In genomic region chr21:42781981-42782722, GRCh38 we compare ENCODE assay signal across 1 cellular context.
TF ChIP-seq lines count a peak whose summit lies in the region.

No MANE protein-coding gene starts in this region.

TF ChIP-seq in SK-N-SH treated with all-trans-retinoic acid at 6 μM for 48 hours, 23 proteins besides CTCF, POLR2A, EP300 and RAD21 (continued from another document):
- TF ChIP-seq PATZ1 (CRISPR knock-in tag; IDR thresholded peaks at IDR 0.05; ENCODE audit: borderline replicate concordance): no peak
- TF ChIP-seq ESRRG (CRISPR knock-in tag; IDR thresholded peaks at IDR 0.05): no peak
- TF ChIP-seq GLIS3 (CRISPR knock-in tag; IDR thresholded peaks at IDR 0.05): no peak
- TF ChIP-seq ZFP30 (CRISPR knock-in tag; IDR thresholded peaks at IDR 0.05): no peak
- no peak for TF ChIP-seq ARNTL (CRISPR knock-in tag; IDR thresholded peaks at IDR 0.05; ENCODE audit: borderline replicate concordance, low read depth)
- no peak for TF ChIP-seq TCF4 (CRISPR knock-in tag; IDR thresholded peaks at IDR 0.05; ENCODE audit: borderline replicate concordance)
